Comparison of ENCODE assay signal across 25 cellular contexts in the genomic region with DNA sequence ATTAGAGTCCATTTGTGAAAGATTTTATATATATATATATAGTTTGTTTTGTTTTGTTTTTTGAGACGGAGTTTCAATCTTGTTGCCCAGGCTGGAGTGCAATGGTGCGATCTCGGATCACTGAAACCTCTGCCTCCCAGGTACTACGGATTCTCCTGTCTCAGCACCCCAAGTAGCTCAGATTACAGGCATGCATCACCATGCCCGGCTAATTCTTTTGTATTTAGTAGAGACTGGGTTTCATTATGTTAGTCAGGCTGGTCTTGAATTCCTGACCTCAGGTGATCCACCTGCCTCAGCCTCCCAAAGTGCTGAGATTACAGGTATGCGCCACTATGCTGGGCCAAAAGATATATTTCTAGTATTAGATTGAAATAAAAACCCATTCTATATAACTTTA.
"Had no signal": no experiment of that assay in that cellular context is flagged by ENCODE, and none has a peak within 500 bp of the region (broad histone marks: within the 10 kb centered on the region; RNA-seq: fewer than 3 reads in every experiment).

No MANE protein-coding gene starts in this region.

- H3K27ac Mint-ChIP-seq: dendritic cell treated with granulocyte-macrophage colony-stimulating factor and Interleukin-4, amounts not matched to agents 40 ng/mL and 50 ng/mL, for 4 days; immature natural killer cell; naive thymus-derived CD8-positive, alpha-beta T cell; nephron progenitor cell; stimulated activated memory B cell treated with anti-CD40 and anti-IgM and Interleukin-4, amounts not matched to agents 10 μg/mL and 1 μg/mL and 100 μg/mL, for 72 hours had no signal

- DNase-seq: colonic mucosa; effector CD8-positive, alpha-beta T cell; gastrocnemius medialis; head of caudate nucleus; immature natural killer cell; islet precursor cell; kidney glomerular epithelial cell; left colon; left ventricle myocardium inferior; lower lobe of right lung; naive thymus-derived CD8-positive, alpha-beta T cell; nephron progenitor cell; nucleus accumbens; stimulated activated CD4-positive, alpha-beta T cell treated with anti-CD3 and anti-CD28 coated beads, Interleukin-2, amount 100 ng/mL, for 24 hours; stimulated activated CD4-positive, alpha-beta T cell treated with anti-CD3 and anti-CD28 coated beads, Interleukin-4, amount 100 ng/mL, for 4 hours; stimulated activated naive CD8-positive, alpha-beta T cell treated with anti-CD3 and anti-CD28 coated beads, Interleukin-15, Interleukin-2, amounts not matched to agents 100 U/mL and 50 U/mL, for 24 hours; substantia nigra; testis; tibial artery had no signal

- H3K4me1 ChIP-seq: colonic mucosa, prostate gland had no signal

- H3K9me3 ChIP-seq: colonic mucosa, prostate gland, testis had no signal

- H3K27ac ChIP-seq: colonic mucosa, gastrocnemius medialis, left ventricle myocardium inferior, lower lobe of right lung, prostate gland, right atrium auricular region, testis, tibial artery had no signal

- H3K36me3 ChIP-seq: colonic mucosa, prostate gland had no signal

- ATAC-seq: gastrocnemius medialis; left colon; lower lobe of right lung; naive thymus-derived CD8-positive, alpha-beta T cell; sciatic nerve; stimulated activated memory B cell treated with anti-CD40 and anti-IgM and Interleukin-4, amounts not matched to agents 10 μg/mL and 1 μg/mL and 100 μg/mL, for 72 hours; stimulated activated naive CD8-positive, alpha-beta T cell treated with anti-CD3 and anti-CD28 coated beads, Interleukin-15, Interleukin-2, amounts not matched to agents 100 U/mL and 50 U/mL, for 24 hours had no signal

- H3K27me3 Mint-ChIP-seq: dendritic cell treated with granulocyte-macrophage colony-stimulating factor and Interleukin-4, amounts not matched to agents 40 ng/mL and 50 ng/mL, for 4 days; naive thymus-derived CD8-positive, alpha-beta T cell; stimulated activated memory B cell treated with anti-CD40 and anti-IgM and Interleukin-4, amounts not matched to agents 10 μg/mL and 1 μg/mL and 100 μg/mL, for 72 hours; type B pancreatic cell had no signal

- H3K4me3 ChIP-seq: colonic mucosa, gastrocnemius medialis, left ventricle myocardium inferior, lower lobe of right lung, prostate gland, right atrium auricular region, testis, tibial artery had no signal

- H3K9me3 Mint-ChIP-seq: type B pancreatic cell had no signal

- H3K27me3 ChIP-seq: colonic mucosa, gastrocnemius medialis, right atrium auricular region, testis, tibial artery had no signal

- H3K4me3 Mint-ChIP-seq: dendritic cell treated with granulocyte-macrophage colony-stimulating factor and Interleukin-4, amounts not matched to agents 40 ng/mL and 50 ng/mL, for 4 days; immature natural killer cell; nephron progenitor cell; stimulated activated memory B cell treated with anti-CD40 and anti-IgM and Interleukin-4, amounts not matched to agents 10 μg/mL and 1 μg/mL and 100 μg/mL, for 72 hours had no signal
